21 cellular contexts compared by ENCODE assay signal in genomic region chr6:11802886-11803595, GRCh38. TPM values are rescaled to one million over a fixed set of nuclear protein-coding genes. Genes with fewer than 3 reads are reported as not detected.
"Had no signal": no experiment of that assay in that cellular context is flagged by ENCODE, and none has a peak within 500 bp of the region (broad histone marks: within the 10 kb centered on the region; RNA-seq: fewer than 3 reads in every experiment).

No MANE protein-coding gene starts in this region.

- H3K27me3 ChIP-seq: neutrophil, tibial nerve had no signal

- DNase-seq: activated CD8-positive, alpha-beta memory T cell treated with anti-CD3 and anti-CD28 coated beads for 24 hours; activated effector memory CD4-positive, alpha-beta T cell treated with anti-CD3 and anti-CD28 coated beads, Interleukin-2, amount 50 U/mL, for 16 hours; activated naive CD4-positive, alpha-beta T cell treated with anti-CD3 and anti-CD28 coated beads, Interleukin-2, amount 50 U/mL, for 16 hours; activated T-cell treated with anti-CD3 and anti-CD28 coated beads, Interleukin-2, amount 50 U/mL, for 72 hours; aorta; erythroblast; left ventricle myocardium inferior; natural killer cell; stimulated activated CD4-positive, alpha-beta T cell treated with anti-CD3 and anti-CD28 coated beads, Interleukin-12 subunit alpha, Interleukin-12 subunit beta, amount 100 ng/mL, for 4 hours; stimulated activated CD4-positive, alpha-beta T cell treated with anti-CD3 and anti-CD28 coated beads, Interleukin-2, amount 100 ng/mL, for 24 hours; stimulated activated naive CD4-positive, alpha-beta T cell treated with Interleukin-2 at 50 U/mL for 16 hours; T1000 had no signal

- H3K27ac Mint-ChIP-seq: activated T-cell treated with anti-CD3 and anti-CD28 coated beads, Interleukin-2, amount 50 U/mL, for 72 hours; natural killer cell had no signal

- H3K27ac ChIP-seq: coronary artery, left ventricle myocardium inferior, neutrophil, parathyroid adenoma, tibial nerve had no signal

- H3K4me1 ChIP-seq: left ventricle myocardium inferior, parathyroid adenoma had no signal

- H3K36me3 Mint-ChIP-seq: natural killer cell had no signal

- H3K4me1 Mint-ChIP-seq: central memory CD8-positive, alpha-beta T cell; natural killer cell had no signal

- H3K9me3 Mint-ChIP-seq: activated T-cell treated with anti-CD3 and anti-CD28 coated beads, Interleukin-2, amount 50 U/mL, for 72 hours; central memory CD8-positive, alpha-beta T cell; natural killer cell had no signal

- H3K4me3 ChIP-seq: coronary artery, left ventricle myocardium inferior, tibial nerve had no signal

- H3K4me3 Mint-ChIP-seq: activated T-cell treated with anti-CD3 and anti-CD28 coated beads, Interleukin-2, amount 50 U/mL, for 72 hours; central memory CD8-positive, alpha-beta T cell; natural killer cell had no signal

- H3K9ac ChIP-seq: parathyroid adenoma had no signal

- FAIRE-seq: endometrium, frontal cortex, keratinocyte had no signal

- ATAC-seq: activated CD4-positive, CD25-positive, alpha-beta regulatory T cell treated with anti-CD3 and anti-CD28 coated beads, Interleukin-2, amount 50 U/mL, for 24 hours; activated T-cell treated with anti-CD3 and anti-CD28 coated beads, Interleukin-2, amount 50 U/mL, for 72 hours; natural killer cell had no signal

- H3K79me2 ChIP-seq: parathyroid adenoma had no signal

- H3K36me3 ChIP-seq: left ventricle myocardium inferior, neutrophil, tibial nerve had no signal

- H3K9me3 ChIP-seq: left ventricle myocardium inferior, neutrophil, tibial nerve had no signal

- H2AFZ ChIP-seq: parathyroid adenoma had no signal

RNA-seq across cellular contexts. Expression of gene ADTRP, which starts 24.4 kb away (rescaled TPM):
- total RNA-seq: tibial nerve had no signal
